ENCODE assay signal across 25 cellular contexts in genomic region chr6:20797597-20797996, GRCh38.
A peak's percentile ranks its signal among the peaks of the same experiment; 100 is the strongest.
DNase-seq lines count a peak whose midpoint lies in the region; ATAC-seq and TF ChIP-seq lines count a peak whose summit lies in the region.
"Had no signal": no experiment of that assay in that cellular context is flagged by ENCODE, and none has a peak within 500 bp of the region (broad histone marks: within the 10 kb centered on the region; RNA-seq: fewer than 3 reads in every experiment).

No MANE protein-coding gene starts in this region.

- POLR2A ChIA-PET in WTC11 (lab: Charles Lee) = no interaction called here

- TF ChIP-seq CTCF in WTC11 (IDR thresholded peaks at IDR 0.05) = no peak

- H3K4me3 Mint-ChIP-seq in WTC11 = no peak overlapping the region
- H3K4me3 Mint-ChIP-seq: B cell; CD14-positive monocyte; CD4-positive, alpha-beta memory T cell; CD4-positive, alpha-beta T cell; CD4-positive, CD25-positive, alpha-beta regulatory T cell; CD8-positive, alpha-beta memory T cell; CD8-positive, alpha-beta T cell had no signal

- H3K27me3 Mint-ChIP-seq in WTC11 (ENCODE audit: low read depth) = no peaks in the 10 kb centered on the region
- H3K27me3 Mint-ChIP-seq: B cell; CD4-positive, alpha-beta memory T cell; CD4-positive, alpha-beta T cell; CD4-positive, CD25-positive, alpha-beta regulatory T cell; CD8-positive, alpha-beta memory T cell had no signal

- H3K36me3 Mint-ChIP-seq in WTC11 = 0 out of 2 replicates have a peak, but pooled peaks cover 3% of the 10 kb centered on the region

- no peaks in the 10 kb centered on the region; the same call in 1 of the 2 replicates for H3K9me3 Mint-ChIP-seq in WTC11
- H3K9me3 Mint-ChIP-seq: CD8-positive, alpha-beta T cell had no signal

- no peak for DNase-seq in WTC11 (ENCODE audit: low spot score)
- DNase-seq in NK-92 (lab: John Stamatoyannopoulos, UW; ENCODE audit: unreplicated experiment) = no peak
- DNase-seq: 8988T; ACHN; AML-193; BE2C; C1 segment of cervical spinal cord; Caco-2; Calu3; CD4-positive, alpha-beta memory T cell; CD4-positive, alpha-beta T cell; CD4-positive, CD25-positive, alpha-beta regulatory T cell; CD8-positive, alpha-beta memory T cell; CD8-positive, alpha-beta T cell; COR-L47; DMS 273 treated with DMSO at 0.1 percent for 48 hours; DMS153; DMS53; DMS79; DMS79 treated with DMSO at 0.1 percent for 48 hours; DND-41; EL had no signal

- CTCF ChIA-PET in WTC11 (lab: Charles Lee) = no interaction called here

- H3K4me1 Mint-ChIP-seq in WTC11 = peaks cover 9% of the 10 kb centered on the region
- H3K4me1 Mint-ChIP-seq: B cell; CD14-positive monocyte; CD4-positive, alpha-beta memory T cell; CD8-positive, alpha-beta memory T cell had no signal

- ATAC-seq in WTC11 = no peak
- ATAC-seq: A549; CD8-positive, alpha-beta T cell had no signal

- no peak overlapping the region for H3K27ac Mint-ChIP-seq in WTC11
- H3K27ac Mint-ChIP-seq: B cell; CD14-positive monocyte; CD4-positive, alpha-beta T cell; CD4-positive, CD25-positive, alpha-beta regulatory T cell; CD8-positive, alpha-beta memory T cell; CD8-positive, alpha-beta T cell had no signal

TF ChIP-seq in WTC11, 78 proteins besides CTCF, POLR2A, EP300 and RAD21:
- TF ChIP-seq HMGA2 (CRISPR knock-in tag; IDR thresholded peaks at IDR 0.05) = peak; percentile 92
- TF ChIP-seq, protein P1, sequence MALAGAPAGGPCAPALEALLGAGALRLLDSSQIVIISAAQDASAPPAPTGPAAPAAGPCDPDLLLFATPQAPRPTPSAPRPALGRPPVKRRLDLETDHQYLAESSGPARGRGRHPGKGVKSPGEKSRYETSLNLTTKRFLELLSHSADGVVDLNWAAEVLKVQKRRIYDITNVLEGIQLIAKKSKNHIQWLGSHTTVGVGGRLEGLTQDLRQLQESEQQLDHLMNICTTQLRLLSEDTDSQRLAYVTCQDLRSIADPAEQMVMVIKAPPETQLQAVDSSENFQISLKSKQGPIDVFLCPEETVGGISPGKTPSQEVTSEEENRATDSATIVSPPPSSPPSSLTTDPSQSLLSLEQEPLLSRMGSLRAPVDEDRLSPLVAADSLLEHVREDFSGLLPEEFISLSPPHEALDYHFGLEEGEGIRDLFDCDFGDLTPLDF (CRISPR knock-in tag; IDR thresholded peaks at IDR 0.05) = no peak
- TF ChIP-seq ZNF219 (CRISPR knock-in tag; IDR thresholded peaks at IDR 0.05; ENCODE audit: borderline replicate concordance) = no peak
TF ChIP-seq in WTC11: peak in this region for 1.
